Comparison of ENCODE assay signal across 13 cellular contexts in genomic region chr22:19759459-19759993, GRCh38. TPM values are rescaled to one million over a fixed set of nuclear protein-coding genes. Genes with fewer than 3 reads are reported as not detected.
DNase-seq lines count a peak whose midpoint lies in the region; ATAC-seq and TF ChIP-seq lines count a peak whose summit lies in the region.
"Had no signal": no experiment of that assay in that cellular context is flagged by ENCODE, and none has a peak within 500 bp of the region (broad histone marks: within the 10 kb centered on the region; RNA-seq: fewer than 3 reads in every experiment).

No MANE protein-coding gene starts in this region.

- intact Hi-C loops in CD4-positive, alpha-beta memory T cell (cut with micrococcal nuclease), result loop anchor here (5.0 kb wide), 1 partner anchor 133 kb away; no protein-coding TSS in a partner anchor

- H3K36me3 ChIP-seq in CD4-positive, alpha-beta memory T cell (ENCODE audit: insufficient read depth, low read length), result no peaks in the 10 kb centered on the region
- H3K36me3 ChIP-seq in HEK293 (ENCODE audit: control insufficient read depth in 2 of 2, insufficient read depth in 1 of 2, low read length in 2 of 2), result peaks cover 0 to 25% of the 10 kb centered on the region in 2 experiments; a peak in 1 of 3 replicates

- no peak overlapping the region for H3K4me3 ChIP-seq in CD4-positive, alpha-beta memory T cell (ENCODE audit: low read length in 2 of 2)
- H3K4me3 ChIP-seq in HEK293 (ENCODE audit: low read depth, low read length), result no peak overlapping the region

- H3K27me3 Mint-ChIP-seq in CD4-positive, alpha-beta memory T cell, result peaks cover 37 to 38% of the 10 kb centered on the region in 2 donors
- peaks cover 89% of the 10 kb centered on the region for H3K27me3 Mint-ChIP-seq in central memory CD8-positive, alpha-beta T cell
- H3K27me3 Mint-ChIP-seq in nephron (ENCODE audit: low read depth), result peaks cover 92% of the 10 kb centered on the region

- no peak for ATAC-seq in central memory CD8-positive, alpha-beta T cell (replicated peaks; ENCODE audit: extremely low read depth, poor library complexity, severe bottlenecking)

- peak overlapping the region in 1 of 7 donors; percentile 62 for H3K27ac Mint-ChIP-seq in CD4-positive, alpha-beta memory T cell
- peak overlapping the region; percentile 49 for H3K27ac Mint-ChIP-seq in central memory CD8-positive, alpha-beta T cell (ENCODE audit: low read depth)
- no peak overlapping the region for H3K27ac Mint-ChIP-seq in nephron

- TF ChIP-seq CTCF in HEK293 (tag by site-specific recombination; IDR thresholded peaks at IDR 0.05), result no peak
- no peak for TF ChIP-seq CTCF in nephron (IDR thresholded peaks at IDR 0.05; ENCODE audit: unreplicated experiment in 3 of 3)

- peaks cover 20 to 42% (median 31%) of the 10 kb centered on the region in 4 donors for H3K4me1 Mint-ChIP-seq in CD4-positive, alpha-beta memory T cell
- H3K4me1 Mint-ChIP-seq in central memory CD8-positive, alpha-beta T cell, result peaks cover 30% of the 10 kb centered on the region
- peaks cover 23% of the 10 kb centered on the region for H3K4me1 Mint-ChIP-seq in nephron

- peaks cover 0 to 5% (median 0%) of the 10 kb centered on the region in 8 donors for H3K9me3 Mint-ChIP-seq in CD4-positive, alpha-beta memory T cell
- H3K9me3 Mint-ChIP-seq in central memory CD8-positive, alpha-beta T cell, result no peaks in the 10 kb centered on the region
- H3K9me3 Mint-ChIP-seq in nephron, result no peaks in the 10 kb centered on the region

- POLR2A ChIA-PET in CD4-positive, alpha-beta memory T cell (lab: Charles Lee; ENCODE audit: partially characterized antibody), result interaction anchor here (1.4 kb wide), 1 partner anchor 11 kb away, joined by 3 read pairs; no protein-coding TSS in a partner anchor
- POLR2A ChIA-PET in HEK293 (lab: Yijun Ruan, JAX), result no interaction called here

- DNase-seq in CD4-positive, alpha-beta memory T cell, result no peak
- DNase-seq in central memory CD8-positive, alpha-beta T cell (ENCODE audit: low spot score in 2 of 2), result no peak
- DNase-seq in superior temporal gyrus (ENCODE audit: extremely low spot score), result no peak
- no peak for DNase-seq in NAMALWA (ENCODE audit: low spot score)
- DNase-seq in A172 (ENCODE audit: low spot score), result no peak
- DNase-seq in NCI-H526 treated with DMSO at 0.1 percent for 48 hours (lab: John Stamatoyannopoulos, UW), result no peak
- DNase-seq: activated CD8-positive, alpha-beta memory T cell treated with anti-CD3 and anti-CD28 coated beads, Interleukin-2, amount 50 U/mL, for 4 hours; GF-D8; NCI-H2107 had no signal

- H3K36me3 Mint-ChIP-seq in CD4-positive, alpha-beta memory T cell, result no peaks in the 10 kb centered on the region
- H3K36me3 Mint-ChIP-seq in central memory CD8-positive, alpha-beta T cell (ENCODE audit: insufficient read depth), result peaks cover 6% of the 10 kb centered on the region
- H3K36me3 Mint-ChIP-seq in nephron (ENCODE audit: low read depth), result no peaks in the 10 kb centered on the region

- H3K4me1 ChIP-seq in CD4-positive, alpha-beta memory T cell (ENCODE audit: insufficient read depth, low read length), result peaks cover 33% of the 10 kb centered on the region
- H3K4me1 ChIP-seq in HEK293 (ENCODE audit: control insufficient read depth, insufficient read depth, low read length), result no peaks in the 10 kb centered on the region

- no peak overlapping the region for H3K27ac ChIP-seq in CD4-positive, alpha-beta memory T cell (ENCODE audit: low read depth, low read length)
- no peak overlapping the region for H3K27ac ChIP-seq in HEK293 (ENCODE audit: extremely low read depth, low read depth, low read length)

- peak overlapping the region; percentile 81 to 93 (median 89) for H3K4me3 Mint-ChIP-seq in CD4-positive, alpha-beta memory T cell
- H3K4me3 Mint-ChIP-seq in central memory CD8-positive, alpha-beta T cell, result peak overlapping the region; percentile 79
- peak overlapping the region; percentile 83 to 84 (median 83) for H3K4me3 Mint-ChIP-seq in nephron

- CTCF ChIA-PET in CD4-positive, alpha-beta memory T cell (lab: Charles Lee; ENCODE audit: partially characterized antibody), result no interaction called here
- CTCF ChIA-PET in HEK293 (lab: Yijun Ruan, JAX), result interaction anchor here (0.6 kb wide), 2 partner anchors 194 to 649 kb away, joined by 3 to 4 read pairs; no protein-coding TSS in a partner anchor

- H3K27me3 ChIP-seq in CD4-positive, alpha-beta memory T cell (ENCODE audit: insufficient read depth, low read length), result peaks cover 23% of the 10 kb centered on the region

- no peaks in the 10 kb centered on the region for H3K9me3 ChIP-seq in CD4-positive, alpha-beta memory T cell (ENCODE audit: control insufficient read depth in 1 of 2, low read length in 2 of 2)
- H3K9me3 ChIP-seq in HEK293 (ENCODE audit: control insufficient read depth, insufficient read depth, low read depth, low read length), result no peaks in the 10 kb centered on the region

TF ChIP-seq in HEK293, 187 proteins besides CTCF, POLR2A, EP300 and RAD21:
- TF ChIP-seq ZEB2 (tag by site-specific recombination; IDR thresholded peaks at IDR 0.05) (no peak), ZFHX2 (tag by site-specific recombination; conservative IDR thresholded peaks at IDR 0.05) (peak; percentile 40; the same call in 1 of the 2 replicates), ZBTB8A (tag by site-specific recombination; IDR thresholded peaks at IDR 0.05) (peak; percentile 19; the same call in 1 of the 2 replicates), YY2 (tag by site-specific recombination; IDR thresholded peaks at IDR 0.05) (no peak), HOXA7 (CRISPR knock-in tag; IDR thresholded peaks at IDR 0.05; ENCODE audit: borderline replicate concordance) (no peak), ZNF830 (tag by site-specific recombination; IDR thresholded peaks at IDR 0.05; ENCODE audit: low read depth) (no peak), ZNF423 (tag by site-specific recombination; IDR thresholded peaks at IDR 0.05) (no peak)
TF ChIP-seq in HEK293: peak in this region for 2.

RNA-seq across cellular contexts. Expression of gene TBX1, which starts 1.1 kb away (rescaled TPM):
- not detected for total RNA-seq in CD4-positive, alpha-beta memory T cell
- polyA plus RNA-seq in CD4-positive, alpha-beta memory T cell, result not detected
- total RNA-seq in A172 (2014; rRNA removed; shearing (Covaris generic)), result 3.7 and 7.4 TPM in 2 replicates
- total RNA-seq: osteoblast had no signal

RNA-seq across cellular contexts. Expression of gene GP1BB, which starts 36.2 kb away (rescaled TPM):
- total RNA-seq in CD4-positive, alpha-beta memory T cell, result not detected
- polyA plus RNA-seq in CD4-positive, alpha-beta memory T cell, result not detected
- 8.5 and 10.5 TPM in 2 replicates for total RNA-seq in A172 (2014; rRNA removed; shearing (Covaris generic))
- total RNA-seq: HT1080 had no signal

RNA-seq across cellular contexts. Expression of gene SEPTIN5, which starts 45.2 kb away (rescaled TPM):
- not detected for total RNA-seq in CD4-positive, alpha-beta memory T cell
- not detected for polyA plus RNA-seq in CD4-positive, alpha-beta memory T cell
- total RNA-seq in A172 (2014; rRNA removed; shearing (Covaris generic)), result 18.7 and 40.3 TPM in 2 replicates

Comparison
In these comparisons a context has a peak if more than half of its experiments do, and no peak if none do; other contexts are left out.
1. RNA of gene SEPTIN5, which starts 45.2 kb away (total RNA-seq): 18.7 to 40.3 TPM in A172; not detected in CD4-positive, alpha-beta memory T cell; every median in the first group is over 10 times any median in the second.
2. Peak in every context shown above with its lines, with median percentiles within 50 percentile points of each other: H3K4me3 Mint-ChIP-seq.